ENCODE assay signal across 1 cellular context in the genomic region with DNA sequence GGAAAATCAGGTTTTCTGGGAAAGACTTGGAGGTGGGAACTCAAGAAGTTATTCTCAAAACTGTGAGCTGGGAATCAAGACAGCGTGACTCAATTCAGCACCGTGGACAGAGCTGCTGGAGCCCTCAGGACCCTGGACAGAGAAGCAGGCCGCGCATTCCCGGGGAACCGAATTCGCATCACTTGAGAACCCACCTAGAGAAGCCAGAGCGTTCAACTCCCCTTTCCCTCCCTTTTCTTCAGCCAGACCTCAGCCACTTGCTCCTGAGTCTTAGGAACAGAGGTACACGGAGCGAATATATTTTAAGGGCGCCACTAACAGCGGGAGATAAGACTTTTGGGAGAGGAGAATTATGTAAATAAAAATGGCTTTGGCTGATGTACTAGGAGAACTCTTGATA.
TF ChIP-seq lines count a peak whose summit lies in the region.

No MANE protein-coding gene starts in this region.

TF ChIP-seq in K562, 482 proteins besides CTCF, POLR2A, EP300 and RAD21 (continued from another document and continues in another):
- TF ChIP-seq, protein P1, sequence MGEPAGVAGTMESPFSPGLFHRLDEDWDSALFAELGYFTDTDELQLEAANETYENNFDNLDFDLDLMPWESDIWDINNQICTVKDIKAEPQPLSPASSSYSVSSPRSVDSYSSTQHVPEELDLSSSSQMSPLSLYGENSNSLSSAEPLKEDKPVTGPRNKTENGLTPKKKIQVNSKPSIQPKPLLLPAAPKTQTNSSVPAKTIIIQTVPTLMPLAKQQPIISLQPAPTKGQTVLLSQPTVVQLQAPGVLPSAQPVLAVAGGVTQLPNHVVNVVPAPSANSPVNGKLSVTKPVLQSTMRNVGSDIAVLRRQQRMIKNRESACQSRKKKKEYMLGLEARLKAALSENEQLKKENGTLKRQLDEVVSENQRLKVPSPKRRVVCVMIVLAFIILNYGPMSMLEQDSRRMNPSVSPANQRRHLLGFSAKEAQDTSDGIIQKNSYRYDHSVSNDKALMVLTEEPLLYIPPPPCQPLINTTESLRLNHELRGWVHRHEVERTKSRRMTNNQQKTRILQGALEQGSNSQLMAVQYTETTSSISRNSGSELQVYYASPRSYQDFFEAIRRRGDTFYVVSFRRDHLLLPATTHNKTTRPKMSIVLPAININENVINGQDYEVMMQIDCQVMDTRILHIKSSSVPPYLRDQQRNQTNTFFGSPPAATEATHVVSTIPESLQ (CRISPR knock-in tag; IDR thresholded peaks at IDR 0.05): peak; percentile 100
- TF ChIP-seq, protein P2, sequence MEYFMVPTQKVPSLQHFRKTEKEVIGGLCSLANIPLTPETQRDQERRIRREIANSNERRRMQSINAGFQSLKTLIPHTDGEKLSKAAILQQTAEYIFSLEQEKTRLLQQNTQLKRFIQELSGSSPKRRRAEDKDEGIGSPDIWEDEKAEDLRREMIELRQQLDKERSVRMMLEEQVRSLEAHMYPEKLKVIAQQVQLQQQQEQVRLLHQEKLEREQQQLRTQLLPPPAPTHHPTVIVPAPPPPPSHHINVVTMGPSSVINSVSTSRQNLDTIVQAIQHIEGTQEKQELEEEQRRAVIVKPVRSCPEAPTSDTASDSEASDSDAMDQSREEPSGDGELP (CRISPR knock-in tag; IDR thresholded peaks at IDR 0.05; ENCODE audit: borderline replicate concordance): peak; percentile 96
- TF ChIP-seq, protein P3, sequence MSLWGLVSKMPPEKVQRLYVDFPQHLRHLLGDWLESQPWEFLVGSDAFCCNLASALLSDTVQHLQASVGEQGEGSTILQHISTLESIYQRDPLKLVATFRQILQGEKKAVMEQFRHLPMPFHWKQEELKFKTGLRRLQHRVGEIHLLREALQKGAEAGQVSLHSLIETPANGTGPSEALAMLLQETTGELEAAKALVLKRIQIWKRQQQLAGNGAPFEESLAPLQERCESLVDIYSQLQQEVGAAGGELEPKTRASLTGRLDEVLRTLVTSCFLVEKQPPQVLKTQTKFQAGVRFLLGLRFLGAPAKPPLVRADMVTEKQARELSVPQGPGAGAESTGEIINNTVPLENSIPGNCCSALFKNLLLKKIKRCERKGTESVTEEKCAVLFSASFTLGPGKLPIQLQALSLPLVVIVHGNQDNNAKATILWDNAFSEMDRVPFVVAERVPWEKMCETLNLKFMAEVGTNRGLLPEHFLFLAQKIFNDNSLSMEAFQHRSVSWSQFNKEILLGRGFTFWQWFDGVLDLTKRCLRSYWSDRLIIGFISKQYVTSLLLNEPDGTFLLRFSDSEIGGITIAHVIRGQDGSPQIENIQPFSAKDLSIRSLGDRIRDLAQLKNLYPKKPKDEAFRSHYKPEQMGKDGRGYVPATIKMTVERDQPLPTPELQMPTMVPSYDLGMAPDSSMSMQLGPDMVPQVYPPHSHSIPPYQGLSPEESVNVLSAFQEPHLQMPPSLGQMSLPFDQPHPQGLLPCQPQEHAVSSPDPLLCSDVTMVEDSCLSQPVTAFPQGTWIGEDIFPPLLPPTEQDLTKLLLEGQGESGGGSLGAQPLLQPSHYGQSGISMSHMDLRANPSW (CRISPR knock-in tag; IDR thresholded peaks at IDR 0.05): peak; percentile 99; the same call in 1 of the 2 replicates
- TF ChIP-seq CREB1 (IDR thresholded peaks at IDR 0.05) (no peak), CREB1 (CRISPR knock-in tag; IDR thresholded peaks at IDR 0.05) (peak; percentile 91), ZNF124 (CRISPR knock-in tag; IDR thresholded peaks at IDR 0.05) (peak; percentile 96), MCM7 (IDR thresholded peaks at IDR 0.05) (no peak), FOXK1 (CRISPR knock-in tag; IDR thresholded peaks at IDR 0.05; ENCODE audit: borderline replicate concordance) (peak; percentile 100), PTRF (tag; IDR thresholded peaks at IDR 0.05) (peak; percentile 56; the same call in 1 of the 2 replicates), ZNF76 (CRISPR knock-in tag; IDR thresholded peaks at IDR 0.05; ENCODE audit: borderline replicate concordance) (no peak), NR2C2 (CRISPR knock-in tag; IDR thresholded peaks at IDR 0.05) (peak; percentile 95), NR2C2 (tag; IDR thresholded peaks at IDR 0.05) (peak; percentile 47), ZNF445 (CRISPR knock-in tag; IDR thresholded peaks at IDR 0.05; ENCODE audit: low read depth) (0 out of 2 replicates have a peak, but pooled peaks have one; percentile 38), CXXC5 (CRISPR knock-in tag; IDR thresholded peaks at IDR 0.05) (peak; percentile 94), NR2F6 (CRISPR knock-in tag; IDR thresholded peaks at IDR 0.05) (peak; percentile 51; the same call in 1 of the 2 replicates), ETV5 (CRISPR knock-in tag; IDR thresholded peaks at IDR 0.05; ENCODE audit: low read depth) (peak; percentile 99), TGIF2 (CRISPR knock-in tag; IDR thresholded peaks at IDR 0.05) (peak; percentile 100), ARHGAP35 (IDR thresholded peaks at IDR 0.05; ENCODE audit: partially characterized antibody) (no peak), XRCC5 (IDR thresholded peaks at IDR 0.05; ENCODE audit: low read depth, low read length) (peak; percentile 94), ZNF584 (CRISPR knock-in tag; IDR thresholded peaks at IDR 0.05; ENCODE audit: low read depth) (peak; percentile 98), NCOA1 (IDR thresholded peaks at IDR 0.05; ENCODE audit: low read depth) (peak; percentile 100), FOXP1 (CRISPR knock-in tag; IDR thresholded peaks at IDR 0.05) (peak; percentile 100), HSF4 (CRISPR knock-in tag; IDR thresholded peaks at IDR 0.05; ENCODE audit: borderline replicate concordance) (peak; percentile 65; the same call in 1 of the 2 replicates), STAG1 (CRISPR knock-in tag; IDR thresholded peaks at IDR 0.05; ENCODE audit: borderline replicate concordance) (peak; percentile 100), EHMT2 (IDR thresholded peaks at IDR 0.05) (peak; percentile 100), ZNF175 (CRISPR knock-in tag; IDR thresholded peaks at IDR 0.05; ENCODE audit: low read depth) (peak; percentile 99)
- TF ChIP-seq, protein P4, sequence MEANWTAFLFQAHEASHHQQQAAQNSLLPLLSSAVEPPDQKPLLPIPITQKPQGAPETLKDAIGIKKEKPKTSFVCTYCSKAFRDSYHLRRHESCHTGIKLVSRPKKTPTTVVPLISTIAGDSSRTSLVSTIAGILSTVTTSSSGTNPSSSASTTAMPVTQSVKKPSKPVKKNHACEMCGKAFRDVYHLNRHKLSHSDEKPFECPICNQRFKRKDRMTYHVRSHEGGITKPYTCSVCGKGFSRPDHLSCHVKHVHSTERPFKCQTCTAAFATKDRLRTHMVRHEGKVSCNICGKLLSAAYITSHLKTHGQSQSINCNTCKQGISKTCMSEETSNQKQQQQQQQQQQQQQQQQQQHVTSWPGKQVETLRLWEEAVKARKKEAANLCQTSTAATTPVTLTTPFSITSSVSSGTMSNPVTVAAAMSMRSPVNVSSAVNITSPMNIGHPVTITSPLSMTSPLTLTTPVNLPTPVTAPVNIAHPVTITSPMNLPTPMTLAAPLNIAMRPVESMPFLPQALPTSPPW (CRISPR knock-in tag; IDR thresholded peaks at IDR 0.05): peak; percentile 78
- TF ChIP-seq, protein P5, sequence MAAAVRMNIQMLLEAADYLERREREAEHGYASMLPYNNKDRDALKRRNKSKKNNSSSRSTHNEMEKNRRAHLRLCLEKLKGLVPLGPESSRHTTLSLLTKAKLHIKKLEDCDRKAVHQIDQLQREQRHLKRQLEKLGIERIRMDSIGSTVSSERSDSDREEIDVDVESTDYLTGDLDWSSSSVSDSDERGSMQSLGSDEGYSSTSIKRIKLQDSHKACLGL (CRISPR knock-in tag; IDR thresholded peaks at IDR 0.05; ENCODE audit: borderline replicate concordance, poor library complexity, severe bottlenecking): peak; percentile 67
- TF ChIP-seq, protein P6, sequence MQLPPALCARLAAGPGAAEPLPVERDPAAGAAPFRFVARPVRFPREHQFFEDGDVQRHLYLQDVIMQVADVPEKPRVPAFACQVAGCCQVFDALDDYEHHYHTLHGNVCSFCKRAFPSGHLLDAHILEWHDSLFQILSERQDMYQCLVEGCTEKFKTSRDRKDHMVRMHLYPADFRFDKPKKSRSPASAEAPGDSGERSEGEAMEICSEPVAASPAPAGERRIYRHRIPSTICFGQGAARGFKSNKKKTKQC (CRISPR knock-in tag; IDR thresholded peaks at IDR 0.05): peak; percentile 100
- TF ChIP-seq, protein P7, sequence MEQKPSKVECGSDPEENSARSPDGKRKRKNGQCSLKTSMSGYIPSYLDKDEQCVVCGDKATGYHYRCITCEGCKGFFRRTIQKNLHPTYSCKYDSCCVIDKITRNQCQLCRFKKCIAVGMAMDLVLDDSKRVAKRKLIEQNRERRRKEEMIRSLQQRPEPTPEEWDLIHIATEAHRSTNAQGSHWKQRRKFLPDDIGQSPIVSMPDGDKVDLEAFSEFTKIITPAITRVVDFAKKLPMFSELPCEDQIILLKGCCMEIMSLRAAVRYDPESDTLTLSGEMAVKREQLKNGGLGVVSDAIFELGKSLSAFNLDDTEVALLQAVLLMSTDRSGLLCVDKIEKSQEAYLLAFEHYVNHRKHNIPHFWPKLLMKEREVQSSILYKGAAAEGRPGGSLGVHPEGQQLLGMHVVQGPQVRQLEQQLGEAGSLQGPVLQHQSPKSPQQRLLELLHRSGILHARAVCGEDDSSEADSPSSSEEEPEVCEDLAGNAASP (IDR thresholded peaks at IDR 0.05): no peak
- TF ChIP-seq, protein P8, sequence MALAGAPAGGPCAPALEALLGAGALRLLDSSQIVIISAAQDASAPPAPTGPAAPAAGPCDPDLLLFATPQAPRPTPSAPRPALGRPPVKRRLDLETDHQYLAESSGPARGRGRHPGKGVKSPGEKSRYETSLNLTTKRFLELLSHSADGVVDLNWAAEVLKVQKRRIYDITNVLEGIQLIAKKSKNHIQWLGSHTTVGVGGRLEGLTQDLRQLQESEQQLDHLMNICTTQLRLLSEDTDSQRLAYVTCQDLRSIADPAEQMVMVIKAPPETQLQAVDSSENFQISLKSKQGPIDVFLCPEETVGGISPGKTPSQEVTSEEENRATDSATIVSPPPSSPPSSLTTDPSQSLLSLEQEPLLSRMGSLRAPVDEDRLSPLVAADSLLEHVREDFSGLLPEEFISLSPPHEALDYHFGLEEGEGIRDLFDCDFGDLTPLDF (CRISPR knock-in tag; IDR thresholded peaks at IDR 0.05): peak; percentile 100
- TF ChIP-seq, protein P9, sequence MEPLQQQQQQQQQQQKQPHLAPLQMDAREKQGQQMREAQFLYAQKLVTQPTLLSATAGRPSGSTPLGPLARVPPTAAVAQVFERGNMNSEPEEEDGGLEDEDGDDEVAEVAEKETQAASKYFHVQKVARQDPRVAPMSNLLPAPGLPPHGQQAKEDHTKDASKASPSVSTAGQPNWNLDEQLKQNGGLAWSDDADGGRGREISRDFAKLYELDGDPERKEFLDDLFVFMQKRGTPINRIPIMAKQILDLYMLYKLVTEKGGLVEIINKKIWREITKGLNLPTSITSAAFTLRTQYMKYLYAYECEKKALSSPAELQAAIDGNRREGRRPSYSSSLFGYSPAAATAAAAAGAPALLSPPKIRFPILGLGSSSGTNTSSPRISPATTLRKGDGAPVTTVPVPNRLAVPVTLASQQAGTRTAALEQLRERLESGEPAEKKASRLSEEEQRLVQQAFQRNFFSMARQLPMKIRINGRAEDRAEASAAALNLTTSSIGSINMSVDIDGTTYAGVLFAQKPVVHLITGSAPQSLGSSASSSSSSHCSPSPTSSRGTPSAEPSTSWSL (CRISPR knock-in tag; IDR thresholded peaks at IDR 0.05; ENCODE audit: borderline replicate concordance): peak; percentile 50; the same call in 1 of the 2 replicates
- TF ChIP-seq, protein P10, sequence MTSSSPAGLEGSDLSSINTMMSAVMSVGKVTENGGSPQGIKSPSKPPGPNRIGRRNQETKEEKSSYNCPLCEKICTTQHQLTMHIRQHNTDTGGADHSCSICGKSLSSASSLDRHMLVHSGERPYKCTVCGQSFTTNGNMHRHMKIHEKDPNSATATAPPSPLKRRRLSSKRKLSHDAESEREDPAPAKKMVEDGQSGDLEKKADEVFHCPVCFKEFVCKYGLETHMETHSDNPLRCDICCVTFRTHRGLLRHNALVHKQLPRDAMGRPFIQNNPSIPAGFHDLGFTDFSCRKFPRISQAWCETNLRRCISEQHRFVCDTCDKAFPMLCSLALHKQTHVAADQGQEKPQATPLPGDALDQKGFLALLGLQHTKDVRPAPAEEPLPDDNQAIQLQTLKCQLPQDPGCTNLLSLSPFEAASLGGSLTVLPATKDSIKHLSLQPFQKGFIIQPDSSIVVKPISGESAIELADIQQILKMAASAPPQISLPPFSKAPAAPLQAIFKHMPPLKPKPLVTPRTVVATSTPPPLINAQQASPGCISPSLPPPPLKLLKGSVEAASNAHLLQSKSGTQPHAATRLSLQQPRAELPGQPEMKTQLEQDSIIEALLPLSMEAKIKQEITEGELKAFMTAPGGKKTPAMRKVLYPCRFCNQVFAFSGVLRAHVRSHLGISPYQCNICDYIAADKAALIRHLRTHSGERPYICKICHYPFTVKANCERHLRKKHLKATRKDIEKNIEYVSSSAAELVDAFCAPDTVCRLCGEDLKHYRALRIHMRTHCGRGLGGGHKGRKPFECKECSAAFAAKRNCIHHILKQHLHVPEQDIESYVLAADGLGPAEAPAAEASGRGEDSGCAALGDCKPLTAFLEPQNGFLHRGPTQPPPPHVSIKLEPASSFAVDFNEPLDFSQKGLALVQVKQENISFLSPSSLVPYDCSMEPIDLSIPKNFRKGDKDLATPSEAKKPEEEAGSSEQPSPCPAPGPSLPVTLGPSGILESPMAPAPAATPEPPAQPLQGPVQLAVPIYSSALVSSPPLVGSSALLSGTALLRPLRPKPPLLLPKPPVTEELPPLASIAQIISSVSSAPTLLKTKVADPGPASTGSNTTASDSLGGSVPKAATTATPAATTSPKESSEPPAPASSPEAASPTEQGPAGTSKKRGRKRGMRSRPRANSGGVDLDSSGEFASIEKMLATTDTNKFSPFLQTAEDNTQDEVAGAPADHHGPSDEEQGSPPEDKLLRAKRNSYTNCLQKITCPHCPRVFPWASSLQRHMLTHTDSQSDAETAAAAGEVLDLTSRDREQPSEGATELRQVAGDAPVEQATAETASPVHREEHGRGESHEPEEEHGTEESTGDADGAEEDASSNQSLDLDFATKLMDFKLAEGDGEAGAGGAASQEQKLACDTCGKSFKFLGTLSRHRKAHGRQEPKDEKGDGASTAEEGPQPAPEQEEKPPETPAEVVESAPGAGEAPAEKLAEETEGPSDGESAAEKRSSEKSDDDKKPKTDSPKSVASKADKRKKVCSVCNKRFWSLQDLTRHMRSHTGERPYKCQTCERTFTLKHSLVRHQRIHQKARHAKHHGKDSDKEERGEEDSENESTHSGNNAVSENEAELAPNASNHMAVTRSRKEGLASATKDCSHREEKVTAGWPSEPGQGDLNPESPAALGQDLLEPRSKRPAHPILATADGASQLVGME (CRISPR knock-in tag; IDR thresholded peaks at IDR 0.05): peak; percentile 83; the same call in 1 of the 2 replicates
- TF ChIP-seq, protein P11, sequence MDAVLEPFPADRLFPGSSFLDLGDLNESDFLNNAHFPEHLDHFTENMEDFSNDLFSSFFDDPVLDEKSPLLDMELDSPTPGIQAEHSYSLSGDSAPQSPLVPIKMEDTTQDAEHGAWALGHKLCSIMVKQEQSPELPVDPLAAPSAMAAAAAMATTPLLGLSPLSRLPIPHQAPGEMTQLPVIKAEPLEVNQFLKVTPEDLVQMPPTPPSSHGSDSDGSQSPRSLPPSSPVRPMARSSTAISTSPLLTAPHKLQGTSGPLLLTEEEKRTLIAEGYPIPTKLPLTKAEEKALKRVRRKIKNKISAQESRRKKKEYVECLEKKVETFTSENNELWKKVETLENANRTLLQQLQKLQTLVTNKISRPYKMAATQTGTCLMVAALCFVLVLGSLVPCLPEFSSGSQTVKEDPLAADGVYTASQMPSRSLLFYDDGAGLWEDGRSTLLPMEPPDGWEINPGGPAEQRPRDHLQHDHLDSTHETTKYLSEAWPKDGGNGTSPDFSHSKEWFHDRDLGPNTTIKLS (IDR thresholded peaks at IDR 0.05; ENCODE audit: borderline replicate concordance, low read depth): peak; percentile 59
